Comparison of ENCODE assay signal across 22 cellular contexts in the genomic region with DNA sequence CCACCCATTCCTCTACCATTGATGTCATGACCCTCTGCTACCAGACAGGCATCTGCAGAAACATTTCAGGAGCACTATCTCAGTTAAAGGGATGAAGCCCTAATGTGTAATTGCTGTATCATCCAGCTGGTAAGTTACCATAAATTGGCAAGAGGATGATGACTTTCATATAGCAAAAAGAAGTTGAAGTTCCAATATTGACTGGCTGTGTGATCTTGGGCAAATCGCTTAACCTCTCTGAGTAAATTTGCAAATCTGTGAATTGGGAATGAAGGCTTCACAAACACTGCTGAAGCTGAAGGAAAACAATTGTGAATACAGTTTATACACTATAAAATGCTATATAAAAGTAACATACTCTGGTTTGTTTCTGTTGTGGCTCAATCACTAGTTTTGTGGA.
"Had no signal": no experiment of that assay in that cellular context is flagged by ENCODE, and none has a peak within 500 bp of the region (broad histone marks: within the 10 kb centered on the region; RNA-seq: fewer than 3 reads in every experiment).

No MANE protein-coding gene starts in this region.

- DNase-seq: colonic mucosa; cortex of kidney; effector CD8-positive, alpha-beta T cell; effector memory CD8-positive, alpha-beta T cell; foreskin keratinocyte; heart left ventricle; hypothalamus; left cardiac atrium; left lung; left ventricle myocardium superior; lower lobe of right lung; mesenchymal stem cell; mucosa of descending colon; naive B cell; naive thymus-derived CD8-positive, alpha-beta T cell had no signal

- H3K4me2 ChIP-seq: hepatocyte had no signal

- H2AFZ ChIP-seq: hepatocyte had no signal

- H3K4me3 ChIP-seq: colonic mucosa, esophagus muscularis mucosa, gastroesophageal sphincter, heart left ventricle, hepatocyte, left lung, lower lobe of right lung, mucosa of descending colon had no signal

- H3K4me1 ChIP-seq: colonic mucosa, esophagus muscularis mucosa, foreskin keratinocyte, gastroesophageal sphincter, left lung, lower lobe of right lung had no signal

- H3K79me2 ChIP-seq: hepatocyte had no signal

- H3K9me3 ChIP-seq: colonic mucosa, esophagus muscularis mucosa, gastroesophageal sphincter, heart left ventricle, left lung, lower lobe of right lung, mucosa of descending colon had no signal

- FAIRE-seq: endothelial cell of umbilical vein, frontal cortex, islet of Langerhans, keratinocyte had no signal

- H3K27me3 ChIP-seq: colonic mucosa, esophagus muscularis mucosa, foreskin keratinocyte, gastroesophageal sphincter, heart left ventricle, hepatocyte, left lung had no signal

- H3K36me3 ChIP-seq: colonic mucosa, esophagus muscularis mucosa, gastroesophageal sphincter, heart left ventricle, left lung, lower lobe of right lung had no signal

- H3K27ac ChIP-seq: colonic mucosa, esophagus muscularis mucosa, foreskin keratinocyte, gastroesophageal sphincter, heart left ventricle, hepatocyte, left lung, lower lobe of right lung had no signal
